ENCODE assay signal across 9 cellular contexts in the genomic region with DNA sequence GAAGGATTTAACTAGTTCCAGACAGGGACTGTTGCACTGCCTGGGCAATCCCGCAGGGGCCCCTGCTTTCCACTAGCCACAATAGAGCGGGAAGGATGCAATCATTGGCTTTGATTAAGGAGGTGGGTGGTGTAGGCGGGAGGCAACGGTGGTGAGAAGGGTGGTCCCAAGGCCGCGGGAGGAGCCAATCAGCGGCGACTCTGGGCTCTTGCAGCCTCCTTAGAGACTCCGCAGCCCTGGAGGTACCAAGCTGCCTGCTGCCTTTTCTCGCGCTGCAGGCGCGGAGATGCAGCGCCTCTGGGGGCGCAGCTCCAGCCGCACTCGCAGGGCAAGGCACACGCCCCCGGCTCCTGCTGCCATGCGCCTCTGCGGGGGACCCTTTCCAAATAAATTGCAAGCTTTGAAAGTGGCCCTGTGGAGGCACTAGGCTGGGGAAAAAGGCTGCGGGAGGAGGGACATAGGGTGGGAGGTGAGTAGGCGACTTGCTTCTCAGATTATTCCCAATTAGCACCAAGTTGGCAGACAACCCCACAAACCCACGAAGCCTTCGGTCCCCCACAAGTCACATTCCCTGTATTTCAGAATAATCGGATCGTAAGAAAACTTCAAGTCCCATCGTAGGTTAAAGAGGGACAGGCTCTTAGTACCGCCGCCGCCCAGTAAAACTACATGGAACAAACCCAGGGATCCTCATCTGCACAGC. TPM values are rescaled to one million over a fixed set of nuclear protein-coding genes. Genes with fewer than 3 reads are reported as not detected.
DNase-seq lines count a peak whose midpoint lies in the region; ATAC-seq and TF ChIP-seq lines count a peak whose summit lies in the region.
"Had no signal": no experiment of that assay in that cellular context is flagged by ENCODE, and none has a peak within 500 bp of the region (broad histone marks: within the 10 kb centered on the region; RNA-seq: fewer than 3 reads in every experiment).

No MANE protein-coding gene starts in this region.

- H3K9me3 ChIP-seq in psoas muscle (no peaks in the 10 kb centered on the region), aorta (ENCODE audit: control insufficient read depth, low read length) (no peaks in the 10 kb centered on the region)

- DNase-seq in DMS53 (lab: John Stamatoyannopoulos, UW), result peak; percentile 65
- no peak for DNase-seq in DMS53 treated with DMSO at 0.1 percent for 48 hours (lab: John Stamatoyannopoulos, UW; ENCODE audit: unreplicated experiment)
- DNase-seq in NCI-H345 (lab: John Stamatoyannopoulos, UW), result peak; percentile 84
- DNase-seq in ecto neural progenitor cell (ENCODE audit: low spot score), result peak; percentile 96
- no peak for DNase-seq in psoas muscle
- DNase-seq in aorta, result no peak
- DNase-seq in erythroblast (lab: John Stamatoyannopoulos, UW), result no peak

- H3K27me3 ChIP-seq in psoas muscle (ENCODE audit: insufficient read depth in 3 of 3, low read length in 2 of 3) (peaks cover 0 to 91% (median 21%) of the 10 kb centered on the region in 3 donors), aorta (ENCODE audit: control insufficient read depth in 1 of 2, insufficient read depth in 2 of 2, low read length in 1 of 2) (no peaks in the 10 kb centered on the region)

- 1 to 2% (median 1%) methylated on average over 31 of the region's 31 CpGs for whole genome bisulfite sequencing in psoas muscle, 3 donors
- 2 to 3% methylated on average over 31 of the region's 31 CpGs for WGBS in aorta, 2 donors

- H3K36me3 ChIP-seq in psoas muscle (ENCODE audit: insufficient read depth in 1 of 2, low read depth in 1 of 2) (no peaks in the 10 kb centered on the region), aorta (ENCODE audit: control insufficient read depth in 1 of 2, insufficient read depth in 2 of 2, low read length in 1 of 2) (no peaks in the 10 kb centered on the region)

- H3K4me1 ChIP-seq in psoas muscle, result peaks cover 12% of the 10 kb centered on the region
- no peaks in the 10 kb centered on the region for H3K4me1 ChIP-seq in aorta (ENCODE audit: control insufficient read depth in 1 of 2, insufficient read depth in 2 of 2, low read length in 2 of 2)

- H3K27ac ChIP-seq in psoas muscle, result no peak overlapping the region
- H3K27ac ChIP-seq in aorta (ENCODE audit: low read depth in 1 of 2, low read length in 2 of 2), result no peak overlapping the region

- no peak for TF ChIP-seq POLR2A in erythroblast (IDR thresholded peaks at IDR 0.05; ENCODE audit: low read length)

- TF ChIP-seq CTCF in psoas muscle (IDR thresholded peaks at IDR 0.05), result no peak

- intact Hi-C loops in psoas muscle (cut with DNase I), result no loop called here
- intact Hi-C loops in aorta (cut with DNase I), result no loop called here

- H3K4me3 ChIP-seq in psoas muscle (peak overlapping the region; percentile 57), aorta (ENCODE audit: low read length in 2 of 2) (peak overlapping the region in 1 of 2 donors; percentile 29)

- ATAC-seq in psoas muscle, result peak in 1 of 4 donors; percentile 32
- ATAC-seq in aorta (ENCODE audit: low FRiP score), result no peak
- ATAC-seq in GM21515 (IDR thresholded peaks at IDR 0.05; ENCODE audit: unreplicated experiment), result no peak
- ATAC-seq: Panc1 had no signal

RNA-seq across cellular contexts. Expression of a gene that starts 0.9 kb away (rescaled TPM):
- under 1 TPM in 2 of 4 donors, not detected in 2; 0.05 to 0.18 TPM for total RNA-seq in psoas muscle
- polyA plus RNA-seq in psoas muscle, result under 1 TPM in 2 of 3 donors, not detected in 1; 0.01 to 0.04 TPM
- total RNA-seq in aorta, result under 1 TPM; 0.06 to 0.39 TPM
- polyA plus RNA-seq in aorta, result not detected

Comparison
In these comparisons a context has a peak if more than half of its experiments do, and no peak if none do; other contexts are left out.
1. DNase-seq: peak in DMS53 (single experiment), NCI-H345 (single experiment) and ecto neural progenitor cell (single experiment); none in DMS53 treated with DMSO at 0.1 percent for 48 hours (single experiment), psoas muscle (0 of 2), aorta (0 of 2) and erythroblast (0 of 2).